Comparison of ENCODE assay signal across 14 cellular contexts in genomic region chr1:210536263-210536961, GRCh38.
A peak's percentile ranks its signal among the peaks of the same experiment; 100 is the strongest.
DNase-seq lines count a peak whose midpoint lies in the region; FAIRE-seq lines count a peak whose summit lies in the region.
"Had no signal": no experiment of that assay in that cellular context is flagged by ENCODE, and none has a peak within 500 bp of the region (broad histone marks: within the 10 kb centered on the region; RNA-seq: fewer than 3 reads in every experiment).

No MANE protein-coding gene starts in this region.

- FAIRE-seq in RCC 7860 (lab: Jason Lieb, UNC) = no peak
- FAIRE-seq: A204.1, kidney had no signal

- DNase-seq in NCI-H510A treated with DMSO at 0.1 percent for 48 hours (lab: John Stamatoyannopoulos, UW) = peak; percentile 27
- no peak for DNase-seq in NCI-H510A (lab: John Stamatoyannopoulos, UW)
- DNase-seq in NCI-H748 treated with DMSO at 0.1 percent for 48 hours (lab: John Stamatoyannopoulos, UW) = peak; percentile 84
- DNase-seq in foreskin melanocyte = peak; percentile 68
- peak; percentile 15 for DNase-seq in smooth muscle cell of the brain vasculature (ENCODE audit: low read depth, low spot score)
- DNase-seq in mucosa of gallbladder (ENCODE audit: low spot score) = no peak
- DNase-seq in RCC 7860 (ENCODE audit: low spot score) = no peak
- no peak for DNase-seq in stimulated activated naive CD4-positive, alpha-beta T cell treated with Interleukin-2 at 50 U/mL for 16 hours (lab: John Stamatoyannopoulos, UW)
- DNase-seq: activated CD4-positive, alpha-beta T cell treated with anti-CD3 and anti-CD28 coated beads, Interleukin-2, amount 10 ng/mL, durations not matched to agents 7 days and 5 days; activated T-cell treated with anti-CD3 and anti-CD28 coated beads, Interleukin-2, amount 50 U/mL, for 24 hours; CD4-positive, CD25-positive, alpha-beta regulatory T cell; kidney; psoas muscle had no signal

Comparison
In these comparisons a context has a peak if more than half of its experiments do, and no peak if none do; other contexts are left out.
1. DNase-seq: peak in NCI-H510A treated with DMSO at 0.1 percent for 48 hours (single experiment), NCI-H748 treated with DMSO at 0.1 percent for 48 hours (single experiment), foreskin melanocyte (single experiment) and smooth muscle cell of the brain vasculature (single experiment); none in NCI-H510A (single experiment), mucosa of gallbladder (single experiment), RCC 7860 (single experiment) and stimulated activated naive CD4-positive, alpha-beta T cell treated with Interleukin-2 at 50 U/mL for 16 hours (single experiment).